In genomic region chr3:97464035-97464434, GRCh38 we compare ENCODE assay signal across 29 cellular contexts.
"Had no signal": no experiment of that assay in that cellular context is flagged by ENCODE, and none has a peak within 500 bp of the region (broad histone marks: within the 10 kb centered on the region; RNA-seq: fewer than 3 reads in every experiment).

No MANE protein-coding gene starts in this region.

- H3K36me3 ChIP-seq: esophagus squamous epithelium, left lung, neural progenitor cell, prostate gland, right atrium auricular region, suprapubic skin, transverse colon, upper lobe of right lung, uterus had no signal

- H3K9me3 Mint-ChIP-seq: nephron, neural progenitor cell had no signal

- H3K9ac ChIP-seq: neural progenitor cell had no signal

- H3K4me3 Mint-ChIP-seq: naive thymus-derived CD4-positive, alpha-beta T cell; nephron; neural progenitor cell; stimulated activated naive CD8-positive, alpha-beta T cell treated with anti-CD3 and anti-CD28 coated beads, Interleukin-15, amount 100 ng/mL, for 72 hours had no signal

- FAIRE-seq: endometrium, frontal cortex had no signal

- DNase-seq: dermis blood vessel endothelial cell; effector memory CD4-positive, alpha-beta T cell; erythroblast; esophagus squamous epithelium; hypothalamus; left cardiac atrium; left lung; mesenchymal stem cell; midbrain; naive thymus-derived CD4-positive, alpha-beta T cell; stimulated activated CD4-positive, alpha-beta T cell treated with anti-CD3 and anti-CD28 coated beads, Interleukin-12 subunit alpha, Interleukin-12 subunit beta, amount 100 ng/mL, for 4 hours; stimulated activated CD4-positive, alpha-beta T cell treated with anti-CD3 and anti-CD28 coated beads, Interleukin-1b, Interleukin-23, amount 100 ng/mL, for 48 hours; stimulated activated CD4-positive, alpha-beta T cell treated with anti-CD3 and anti-CD28 coated beads, Interleukin-4, amount 100 ng/mL, for 1 hour; stimulated activated CD8-positive, alpha-beta memory T cell treated with anti-CD3 and anti-CD28 coated beads, Interleukin-4, amount 100 ng/mL, for 48 hours; stimulated activated naive CD4-positive, alpha-beta T cell; stimulated activated naive CD8-positive, alpha-beta T cell treated with anti-CD3 and anti-CD28 coated beads, Interleukin-15, amount 100 ng/mL, for 72 hours; transverse colon; upper lobe of right lung; uterus had no signal

- H3K4me1 Mint-ChIP-seq: naive thymus-derived CD4-positive, alpha-beta T cell; neural progenitor cell; stimulated activated naive CD8-positive, alpha-beta T cell treated with anti-CD3 and anti-CD28 coated beads, Interleukin-15, amount 100 ng/mL, for 72 hours had no signal

- H3K27ac Mint-ChIP-seq: naive thymus-derived CD4-positive, alpha-beta T cell; neural progenitor cell; stimulated activated naive CD8-positive, alpha-beta T cell treated with anti-CD3 and anti-CD28 coated beads, Interleukin-15, amount 100 ng/mL, for 72 hours had no signal

- H3K4me3 ChIP-seq: coronary artery, esophagus squamous epithelium, left lung, neural progenitor cell, prostate gland, right atrium auricular region, smooth muscle cell, suprapubic skin, transverse colon, upper lobe of right lung, uterus had no signal

- H3K36me3 Mint-ChIP-seq: naive thymus-derived CD4-positive, alpha-beta T cell; neural progenitor cell had no signal

- ATAC-seq: left cardiac atrium; left lung; naive thymus-derived CD4-positive, alpha-beta T cell; sciatic nerve; stimulated activated naive CD8-positive, alpha-beta T cell treated with anti-CD3 and anti-CD28 coated beads, Interleukin-15, amount 100 ng/mL, for 72 hours; upper lobe of right lung had no signal

- H2AFZ ChIP-seq: neural progenitor cell had no signal

- H3K4me2 ChIP-seq: neural progenitor cell, smooth muscle cell had no signal

- H3K4me1 ChIP-seq: left lung, neural progenitor cell, prostate gland, right atrium auricular region, suprapubic skin, transverse colon, upper lobe of right lung, uterus had no signal

- H3K27me3 Mint-ChIP-seq: naive thymus-derived CD4-positive, alpha-beta T cell; stimulated activated naive CD8-positive, alpha-beta T cell treated with anti-CD3 and anti-CD28 coated beads, Interleukin-15, amount 100 ng/mL, for 72 hours had no signal

- H3K27ac ChIP-seq: coronary artery, esophagus squamous epithelium, left lung, neural progenitor cell, prostate gland, right atrium auricular region, suprapubic skin, transverse colon, upper lobe of right lung, uterus had no signal

- H3K9me3 ChIP-seq: esophagus squamous epithelium, left lung, prostate gland, right atrium auricular region, suprapubic skin, transverse colon, upper lobe of right lung, uterus had no signal

- H3K27me3 ChIP-seq: esophagus squamous epithelium, left lung, neural progenitor cell, right atrium auricular region, suprapubic skin, transverse colon, upper lobe of right lung, uterus had no signal
